Comparison of ENCODE assay signal across 17 cellular contexts in genomic region chr7:100823140-100823525, GRCh38.
"Had no signal": no experiment of that assay in that cellular context is flagged by ENCODE, and none has a peak within 500 bp of the region (broad histone marks: within the 10 kb centered on the region; RNA-seq: fewer than 3 reads in every experiment).

No MANE protein-coding gene starts in this region.

- H3K9me3 ChIP-seq: mucosa of descending colon, prostate gland, thyroid gland had no signal

- ATAC-seq: activated naive CD4-positive, alpha-beta T cell treated with anti-CD3 and anti-CD28 coated beads, Interleukin-2, amount 50 U/mL, for 72 hours; mucosa of descending colon; right cardiac atrium had no signal

- H3K4me3 ChIP-seq: mucosa of descending colon, prostate gland, thyroid gland had no signal

- H3K27ac ChIP-seq: prostate gland, thyroid gland had no signal

- H3K27ac Mint-ChIP-seq: activated B cell treated with CpG ODN at 0.5 μM for 24 hours; activated CD4-positive, alpha-beta memory T cell treated with anti-CD3 and anti-CD28 coated beads for 36 hours; activated naive CD4-positive, alpha-beta T cell treated with anti-CD3 and anti-CD28 coated beads, Interleukin-2, amount 50 U/mL, for 72 hours; activated T-helper 1 cell treated with anti-CD3 and anti-CD28 coated beads, Interleukin-12 subunit alpha, Interleukin-12 subunit beta, Interleukin-2, Interleukin-4 antibody, amounts not matched to agents 30 ng/mL and 10 ng/mL and 1 ng/mL, durations not matched to agents 14 hours and 24 hours and 36 hours; naive B cell had no signal

- H3K36me3 Mint-ChIP-seq: activated CD4-positive, alpha-beta memory T cell treated with anti-CD3 and anti-CD28 coated beads for 36 hours had no signal

- H3K9me3 Mint-ChIP-seq: activated B cell treated with CpG ODN at 0.5 μM for 24 hours; activated CD4-positive, alpha-beta memory T cell treated with anti-CD3 and anti-CD28 coated beads for 36 hours; activated naive CD4-positive, alpha-beta T cell treated with anti-CD3 and anti-CD28 coated beads, Interleukin-2, amount 50 U/mL, for 72 hours; activated T-helper 1 cell treated with anti-CD3 and anti-CD28 coated beads, Interleukin-12 subunit alpha, Interleukin-12 subunit beta, Interleukin-2, Interleukin-4 antibody, amounts not matched to agents 30 ng/mL and 10 ng/mL and 1 ng/mL, durations not matched to agents 14 hours and 24 hours and 36 hours; naive B cell had no signal

- DNase-seq: activated B cell treated with CpG ODN at 0.5 μM for 24 hours; activated CD4-positive, alpha-beta memory T cell treated with anti-CD3 and anti-CD28 coated beads for 36 hours; activated CD4-positive, alpha-beta T cell treated with anti-CD3 and anti-CD28 coated beads for 4 hours; activated gamma-delta T cell treated with Interleukin-2 at 50 U/mL for 16 hours; activated T-cell treated with anti-CD3 and anti-CD28 coated beads for 4 hours; effector CD8-positive, alpha-beta T cell; mesenchymal stem cell; naive B cell; nucleus accumbens; right cardiac atrium; stimulated activated CD4-positive, alpha-beta T cell treated with anti-CD3 and anti-CD28 coated beads, Interleukin-2, amount 100 ng/mL, for 24 hours; stimulated activated naive CD4-positive, alpha-beta T cell treated with Interleukin-2 at 50 U/mL for 16 hours; thyroid gland had no signal

- H3K27me3 ChIP-seq: thyroid gland had no signal

- H3K4me3 Mint-ChIP-seq: activated B cell treated with CpG ODN at 0.5 μM for 24 hours; activated CD4-positive, alpha-beta memory T cell treated with anti-CD3 and anti-CD28 coated beads for 36 hours; activated T-helper 1 cell treated with anti-CD3 and anti-CD28 coated beads, Interleukin-12 subunit alpha, Interleukin-12 subunit beta, Interleukin-2, Interleukin-4 antibody, amounts not matched to agents 30 ng/mL and 10 ng/mL and 1 ng/mL, durations not matched to agents 14 hours and 24 hours and 36 hours; naive B cell had no signal
